ENCODE assay signal across 8 cellular contexts in genomic region chr18:36830141-36830495, GRCh38. TPM values are rescaled to one million over a fixed set of nuclear protein-coding genes. Genes with fewer than 3 reads are reported as not detected.
DNase-seq lines count a peak whose midpoint lies in the region; TF ChIP-seq lines count a peak whose summit lies in the region.

No MANE protein-coding gene starts in this region.

- no peaks in the 10 kb centered on the region for H3K9me3 ChIP-seq in OCI-LY7 (ENCODE audit: low read length)
- no peaks in the 10 kb centered on the region for H3K9me3 ChIP-seq in esophagus muscularis mucosa
- H3K9me3 ChIP-seq in smooth muscle cell (replicated peaks; ENCODE audit: low read depth): no peaks in the 10 kb centered on the region
- no peaks in the 10 kb centered on the region for H3K9me3 ChIP-seq in adrenal gland (replicated peaks in 1 of 3)

- H3K4me2 ChIP-seq in OCI-LY7 (ENCODE audit: low read length): peak overlapping the region; percentile 93
- H3K4me2 ChIP-seq in smooth muscle cell: peak overlapping the region; percentile 87

- H3K27ac ChIP-seq in OCI-LY7 (ENCODE audit: low read depth, low read length, poor library complexity, severe bottlenecking) (no peak overlapping the region), esophagus muscularis mucosa (replicated peaks in 1 of 4) (no peak overlapping the region), smooth muscle cell (ENCODE audit: low read depth) (no peak overlapping the region), adrenal gland (no peak overlapping the region)

- no peaks in the 10 kb centered on the region for H3F3A ChIP-seq in smooth muscle cell (ENCODE audit: low read depth)

- 56% methylated on average over 1 of the region's 1 CpG for WGBS in esophagus muscularis mucosa
- WGBS in smooth muscle cell (ENCODE audit: low lambda C conversion rate): 60% methylated on average over 1 of the region's 1 CpG
- WGBS in adrenal gland, 4 donors: 46 to 68% (median 64%) methylated on average over 1 of the region's 1 CpG

- TF ChIP-seq POLR2A in esophagus muscularis mucosa (IDR thresholded peaks at IDR 0.05; ENCODE audit: low read depth) (no peak), adrenal gland (IDR thresholded peaks at IDR 0.05) (no peak)

- H3K79me2 ChIP-seq in OCI-LY7 (ENCODE audit: insufficient read depth, low read depth, low read length): peaks cover 22% of the 10 kb centered on the region; the same call in 1 of the 2 replicates
- H3K79me2 ChIP-seq in smooth muscle cell (ENCODE audit: low read depth): peaks cover 9% of the 10 kb centered on the region

- H3K4me1 ChIP-seq in OCI-LY7 (ENCODE audit: insufficient read depth, low read length, poor library complexity, severe bottlenecking): peaks cover 18% of the 10 kb centered on the region
- H3K4me1 ChIP-seq in esophagus muscularis mucosa: peaks cover 15 to 30% (median 24%) of the 10 kb centered on the region in 4 donors
- peaks cover 3% of the 10 kb centered on the region for H3K4me1 ChIP-seq in smooth muscle cell (ENCODE audit: low read depth)
- peaks cover 0 to 19% of the 10 kb centered on the region in 2 donors for H3K4me1 ChIP-seq in adrenal gland (replicated peaks in 1 of 2)

- H3K9ac ChIP-seq in smooth muscle cell (ENCODE audit: low read depth): no peak overlapping the region

- H3K4me3 ChIP-seq in OCI-LY7 (ENCODE audit: low read depth, low read length, poor library complexity, severe bottlenecking): peak overlapping the region; percentile 83
- peak overlapping the region; percentile 69 to 85 (median 78) for H3K4me3 ChIP-seq in esophagus muscularis mucosa
- H3K4me3 ChIP-seq in smooth muscle cell: peak overlapping the region; percentile 98
- peak overlapping the region in 1 of 4 donors; percentile 85 for H3K4me3 ChIP-seq in adrenal gland

- H4K20me1 ChIP-seq in OCI-LY7 (ENCODE audit: insufficient read depth, low read length): no peaks in the 10 kb centered on the region
- no peaks in the 10 kb centered on the region for H4K20me1 ChIP-seq in smooth muscle cell (ENCODE audit: low read depth)

- POLR2A ChIA-PET in OCI-LY7 (lab: Charles Lee): interaction anchor here (0.6 kb wide), 1 partner anchor 262 kb away, joined by 4 read pairs; no protein-coding TSS in a partner anchor

- DNase-seq in NCI-H510A treated with DMSO at 0.1 percent for 48 hours (lab: John Stamatoyannopoulos, UW) (peak; percentile 65), NCI-H510A (lab: John Stamatoyannopoulos, UW) (no peak), OCI-LY7 (ENCODE audit: low spot score) (no peak), esophagus muscularis mucosa (ENCODE audit: extremely low spot score) (no peak), smooth muscle cell (lab: John Stamatoyannopoulos, UW; ENCODE audit: unreplicated experiment) (no peak), NCI-H1694 (lab: John Stamatoyannopoulos, UW) (no peak), C1 segment of cervical spinal cord (lab: John Stamatoyannopoulos, UW) (no peak), adrenal gland (no peak)

- no TSS peak for BruUV-seq in OCI-LY7 (replicated peaks; lab: Mats Ljungman, UMichigan)

- H3K36me3 ChIP-seq in OCI-LY7 (ENCODE audit: insufficient read depth, low read length): peaks cover 10% of the 10 kb centered on the region
- H3K36me3 ChIP-seq in esophagus muscularis mucosa: no peaks in the 10 kb centered on the region
- H3K36me3 ChIP-seq in smooth muscle cell (ENCODE audit: low read depth): no peaks in the 10 kb centered on the region
- H3K36me3 ChIP-seq in adrenal gland (replicated peaks in 1 of 2): no peaks in the 10 kb centered on the region

- no peak for TF ChIP-seq CTCF in OCI-LY7 (conservative IDR thresholded peaks at IDR 0.05; ENCODE audit: low read length)
- no peak for TF ChIP-seq CTCF in esophagus muscularis mucosa (IDR thresholded peaks at IDR 0.05)
- TF ChIP-seq CTCF in smooth muscle cell (IDR thresholded peaks at IDR 0.05; ENCODE audit: borderline replicate concordance, insufficient read depth, poor library complexity, severe bottlenecking): no peak
- TF ChIP-seq CTCF in adrenal gland (IDR thresholded peaks at IDR 0.05): no peak

- H3K27me3 ChIP-seq in esophagus muscularis mucosa: no peaks in the 10 kb centered on the region
- H3K27me3 ChIP-seq in smooth muscle cell (ENCODE audit: low read depth): no peaks in the 10 kb centered on the region
- H3K27me3 ChIP-seq in adrenal gland: no peaks in the 10 kb centered on the region

- intact Hi-C loops in OCI-LY7 (cut with micrococcal nuclease; ENCODE audit: unreplicated experiment) (no loop called here), esophagus muscularis mucosa (cut with DNase I) (no loop called here), adrenal gland (cut with DNase I) (no loop called here)

- H2AFZ ChIP-seq in OCI-LY7 (ENCODE audit: low read length) (peak overlapping the region; percentile 66; the same call in 1 of the 2 replicates), smooth muscle cell (ENCODE audit: low read depth) (peak overlapping the region; percentile 95)

- no peak for TF ChIP-seq EP300 in esophagus muscularis mucosa (IDR thresholded peaks at IDR 0.05)

- H3K9me2 ChIP-seq in OCI-LY7 (ENCODE audit: insufficient read depth, low read length): no peaks in the 10 kb centered on the region

- CTCF ChIA-PET in OCI-LY7 (lab: Charles Lee; ENCODE audit: unreplicated experiment): no interaction called here

RNA-seq across cellular contexts. Expression of gene KIAA1328, which starts 1.2 kb away (rescaled TPM):
- total RNA-seq in OCI-LY7 (2014; rRNA removed; shearing (Covaris generic)): 3.0 and 4.4 TPM in 2 replicates
- 5.8 and 8.0 TPM in 2 replicates for total RNA-seq in OCI-LY7 (2022)
- total RNA-seq in esophagus muscularis mucosa: 10 to 100 TPM; 12.3 to 16.6 (median 13.1) TPM
- 11.7 and 15.6 TPM in 2 replicates for total RNA-seq in smooth muscle cell
- 2.2 and 3.9 TPM in 2 replicates for polyA plus RNA-seq in smooth muscle cell
- total RNA-seq in adrenal gland: 10 to 100 TPM in 3 of 8 donors, 1 to 10 TPM in 5; 5.3 to 20.5 (median 7.7) TPM
- 1 to 10 TPM; 2.5 to 4.5 (median 4.4) TPM for polyA plus RNA-seq in adrenal gland

RNA-seq across cellular contexts. Expression of gene TPGS2, which starts 1.3 kb away (rescaled TPM):
- 35.7 and 44.8 TPM in 2 replicates for total RNA-seq in OCI-LY7 (2014; rRNA removed; shearing (Covaris generic))
- total RNA-seq in OCI-LY7 (2022) (55.1 and 65.5 TPM in 2 replicates), esophagus muscularis mucosa (100 to 1,000 TPM in 2 of 4 donors, 10 to 100 TPM in 2; 74.3 to 117 (median 91.5) TPM), smooth muscle cell (106 and 157 TPM in 2 replicates), adrenal gland (100 to 1,000 TPM in 3 of 8 donors, 10 to 100 TPM in 5; 56.2 to 247 (median 91.7) TPM)
- polyA plus RNA-seq in smooth muscle cell (96.5 and 99.2 TPM in 2 replicates), adrenal gland (100 to 1,000 TPM in 1 of 3 donors, 10 to 100 TPM in 2; 35.3 to 134 (median 36.6) TPM)
